8 cellular contexts compared by ENCODE assay signal in the genomic region with DNA sequence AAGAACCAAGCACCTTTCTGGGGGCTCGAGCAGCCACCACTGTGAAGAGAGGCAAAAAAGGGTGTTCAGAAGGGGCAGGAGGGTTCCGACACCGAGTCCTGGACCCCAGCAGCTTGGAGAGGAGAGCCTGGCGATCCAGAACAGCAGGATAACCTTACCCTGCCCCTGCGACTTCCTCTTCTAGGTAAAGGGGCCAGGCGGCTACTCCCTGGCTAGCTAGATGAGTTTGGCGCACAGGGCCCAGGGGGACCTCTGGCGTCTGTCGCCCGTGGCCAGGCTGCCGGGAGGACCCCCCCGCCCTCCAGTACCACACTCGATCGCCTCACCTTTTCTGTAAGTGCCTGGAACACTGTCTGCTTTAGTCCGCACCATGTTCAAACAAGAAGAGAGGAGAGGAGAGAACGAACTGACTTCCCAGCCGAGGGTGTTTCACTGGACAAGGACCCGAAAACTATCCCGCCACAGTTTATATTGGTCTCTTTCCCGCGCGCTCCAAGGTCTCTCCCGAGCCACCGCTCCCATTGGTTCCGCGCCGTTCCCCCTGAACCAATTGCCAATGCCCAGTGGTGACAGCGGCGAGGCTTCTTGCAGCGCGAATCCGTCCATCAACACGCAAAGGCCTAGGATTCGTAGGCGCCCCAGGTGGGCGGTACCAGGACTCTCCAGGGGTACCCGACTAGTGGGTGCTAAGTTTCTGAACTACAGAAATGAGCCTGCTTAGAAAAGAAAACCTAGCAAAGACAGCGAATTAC. TPM values are rescaled to one million over a fixed set of nuclear protein-coding genes. Genes with fewer than 3 reads are reported as not detected.
DNase-seq lines count a peak whose midpoint lies in the region; ATAC-seq and TF ChIP-seq lines count a peak whose summit lies in the region.

A gene with protein sequence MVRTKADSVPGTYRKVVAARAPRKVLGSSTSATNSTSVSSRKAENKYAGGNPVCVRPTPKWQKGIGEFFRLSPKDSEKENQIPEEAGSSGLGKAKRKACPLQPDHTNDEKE (minus strand): TSS at position 442 of the 752 bp plus-strand sequence. CDS start 70 bp downstream, at position 372.

- no peaks in the 10 kb centered on the region for H3K9me3 Mint-ChIP-seq in T-helper 1 cell treated with Interleukin-12 subunit alpha and Interleukin-12 subunit beta and Interleukin-4 antibody, amounts not matched to agents 30 μg/mL and 1 μg/mL, for 36 hours
- H3K9me3 Mint-ChIP-seq in progenitor cell of endocrine pancreas (ENCODE audit: low read depth): no peaks in the 10 kb centered on the region

- H3K4me1 ChIP-seq in left ventricle myocardium inferior: peaks cover 14% of the 10 kb centered on the region
- no peaks in the 10 kb centered on the region for H3K4me1 ChIP-seq in urinary bladder (ENCODE audit: insufficient read depth)

- H3K4me3 ChIP-seq in left ventricle myocardium inferior (peak within 1 kb of the TSS; percentile 72), urinary bladder (ENCODE audit: low read depth, low read length) (peak within 1 kb of the TSS; percentile 38)

- under 1% methylated on average over 38 of the region's 38 CpGs for WGBS in urinary bladder

- intact Hi-C loops in left ventricle myocardium inferior (cut with micrococcal nuclease): no loop called here

- peak within 1 kb of the TSS; percentile 92 for H3K27ac Mint-ChIP-seq in T-helper 1 cell treated with Interleukin-12 subunit alpha and Interleukin-12 subunit beta and Interleukin-4 antibody, amounts not matched to agents 30 μg/mL and 1 μg/mL, for 36 hours
- peak within 1 kb of the TSS; percentile 87 for H3K27ac Mint-ChIP-seq in progenitor cell of endocrine pancreas

- no peaks in the 10 kb centered on the region for H3K27me3 Mint-ChIP-seq in T-helper 1 cell treated with Interleukin-12 subunit alpha and Interleukin-12 subunit beta and Interleukin-4 antibody, amounts not matched to agents 30 μg/mL and 1 μg/mL, for 36 hours (ENCODE audit: low read depth)
- no peaks in the 10 kb centered on the region for H3K27me3 Mint-ChIP-seq in progenitor cell of endocrine pancreas

- peak within 1 kb of the TSS; percentile 94 for H3K4me3 Mint-ChIP-seq in T-helper 1 cell treated with Interleukin-12 subunit alpha and Interleukin-12 subunit beta and Interleukin-4 antibody, amounts not matched to agents 30 μg/mL and 1 μg/mL, for 36 hours
- peak within 1 kb of the TSS; percentile 92 for H3K4me3 Mint-ChIP-seq in progenitor cell of endocrine pancreas (ENCODE audit: low read depth)

- peaks cover 4% of the 10 kb centered on the region for H3K36me3 Mint-ChIP-seq in T-helper 1 cell treated with Interleukin-12 subunit alpha and Interleukin-12 subunit beta and Interleukin-4 antibody, amounts not matched to agents 30 μg/mL and 1 μg/mL, for 36 hours (ENCODE audit: low read depth)
- no peaks in the 10 kb centered on the region for H3K36me3 Mint-ChIP-seq in progenitor cell of endocrine pancreas (ENCODE audit: insufficient read depth)

- H3K4me1 Mint-ChIP-seq in T-helper 1 cell treated with Interleukin-12 subunit alpha and Interleukin-12 subunit beta and Interleukin-4 antibody, amounts not matched to agents 30 μg/mL and 1 μg/mL, for 36 hours (ENCODE audit: low read depth): peaks cover 22% of the 10 kb centered on the region
- peaks cover 11% of the 10 kb centered on the region for H3K4me1 Mint-ChIP-seq in progenitor cell of endocrine pancreas (ENCODE audit: low read depth)

- H3K27ac ChIP-seq in left ventricle myocardium inferior (replicated peaks) (no peak within 1 kb of the TSS), urinary bladder (ENCODE audit: low read depth) (no peak within 1 kb of the TSS)

- TF ChIP-seq CTCF in left ventricle myocardium inferior (IDR thresholded peaks at IDR 0.05; ENCODE audit: borderline replicate concordance) (peak; percentile 26), progenitor cell of endocrine pancreas (IDR thresholded peaks at IDR 0.05; ENCODE audit: unreplicated experiment) (no peak)

- no peaks in the 10 kb centered on the region for H3K27me3 ChIP-seq in left ventricle myocardium inferior (ENCODE audit: low read depth)

- ATAC-seq in GM18499 (IDR thresholded peaks at IDR 0.05; ENCODE audit: insufficient read depth, unreplicated experiment): peak; percentile 74
- ATAC-seq in HG02938 (IDR thresholded peaks at IDR 0.05; ENCODE audit: unreplicated experiment): peak; percentile 95

- H3K9me3 ChIP-seq in left ventricle myocardium inferior (replicated peaks): no peaks in the 10 kb centered on the region

- DNase-seq in NCI-H1694 treated with DMSO at 0.1 percent for 48 hours (lab: John Stamatoyannopoulos, UW) (peak; percentile 92), amniotic stem cell (lab: John Stamatoyannopoulos, UW) (peak; percentile 92), left ventricle myocardium inferior (peak; percentile 94), progenitor cell of endocrine pancreas (ENCODE audit: low spot score, unreplicated experiment) (peak; percentile 86)

- no peaks in the 10 kb centered on the region for H3K36me3 ChIP-seq in left ventricle myocardium inferior
- no peaks in the 10 kb centered on the region for H3K36me3 ChIP-seq in urinary bladder (ENCODE audit: insufficient read depth)

RNA-seq across cellular contexts. Expression of the gene that starts here (rescaled TPM):
- total RNA-seq in left ventricle myocardium inferior (0.58 TPM), progenitor cell of endocrine pancreas (25.0 and 33.7 TPM in 2 replicates), urinary bladder (41.5 TPM)
- 1.8 TPM for polyA plus RNA-seq in urinary bladder

Comparison
In these comparisons a context has a peak if more than half of its experiments do, and no peak if none do; other contexts are left out.
1. RNA of the gene that starts here (total RNA-seq): 41.5 TPM in urinary bladder (single experiment) and 25.0 to 33.7 TPM in progenitor cell of endocrine pancreas; 0.58 TPM in left ventricle myocardium inferior (single experiment); every median in the first group is over 10 times any median in the second.
2. Peak in DNase-seq and H3K4me3 ChIP-seq in left ventricle myocardium inferior; RNA of the gene not detected or under 1 TPM.
3. Peak in every context shown above with its lines, with median percentiles within 50 percentile points of each other: DNase-seq.